16 cellular contexts compared by ENCODE assay signal in the genomic region with DNA sequence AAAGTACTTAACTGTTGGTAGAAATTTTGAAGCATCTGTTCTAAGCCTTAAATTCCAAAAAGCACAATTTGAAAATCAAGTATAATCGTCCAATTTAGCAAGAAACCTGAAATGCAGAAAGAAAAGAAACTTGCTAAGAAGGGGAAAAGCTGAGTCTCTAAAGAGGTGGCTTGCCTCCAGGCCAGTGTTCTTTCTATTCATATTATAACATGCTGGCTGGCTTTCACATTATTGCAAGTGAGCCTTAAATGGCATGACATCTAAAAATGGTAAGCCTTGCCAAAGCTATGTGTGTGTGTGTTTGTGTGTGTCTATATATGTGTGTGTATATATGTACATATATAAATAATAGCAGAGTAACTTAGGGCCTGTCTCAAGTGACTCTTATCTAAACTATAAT.
A peak's percentile ranks its signal among the peaks of the same experiment; 100 is the strongest.
DNase-seq lines count a peak whose midpoint lies in the region; ATAC-seq and TF ChIP-seq lines count a peak whose summit lies in the region.
"Had no signal": no experiment of that assay in that cellular context is flagged by ENCODE, and none has a peak within 500 bp of the region (broad histone marks: within the 10 kb centered on the region; RNA-seq: fewer than 3 reads in every experiment).

No MANE protein-coding gene starts in this region.

- DNase-seq in NCI-H1105 (lab: John Stamatoyannopoulos, UW) (peak; percentile 53), NCI-H1105 treated with DMSO at 0.1 percent for 48 hours (lab: John Stamatoyannopoulos, UW) (no peak), COR-L47 (lab: John Stamatoyannopoulos, UW) (peak; percentile 27), NCI-H748 (lab: John Stamatoyannopoulos, UW; ENCODE audit: unreplicated experiment) (peak; percentile 77), left ventricle myocardium inferior (no peak), NCI-H446 treated with DMSO at 0.1 percent for 48 hours (lab: John Stamatoyannopoulos, UW) (no peak)
- DNase-seq: 8988T; BE2C; CD4-positive, alpha-beta memory T cell; DMS53; GF-D8; IMR-90 had no signal

- no peaks in the 10 kb centered on the region for H3K36me3 ChIP-seq in left ventricle myocardium inferior
- H3K36me3 ChIP-seq: BE2C had no signal

- H3K27me3 ChIP-seq in left ventricle myocardium inferior (ENCODE audit: low read depth): no peaks in the 10 kb centered on the region
- H3K27me3 ChIP-seq: BE2C had no signal

- peaks cover 34% of the 10 kb centered on the region for H3K4me1 ChIP-seq in left ventricle myocardium inferior
- H3K4me1 ChIP-seq: BE2C had no signal

- TF ChIP-seq CTCF in left ventricle myocardium inferior (IDR thresholded peaks at IDR 0.05; ENCODE audit: borderline replicate concordance): no peak

- intact Hi-C loops in left ventricle myocardium inferior (cut with micrococcal nuclease): no loop called here

- ATAC-seq in GM21737 (IDR thresholded peaks at IDR 0.05; ENCODE audit: unreplicated experiment): no peak
- no peak for ATAC-seq in HG02678 (IDR thresholded peaks at IDR 0.05; ENCODE audit: unreplicated experiment)
- ATAC-seq: HCT116 had no signal

- H3K27ac ChIP-seq in left ventricle myocardium inferior (replicated peaks): peak overlapping the region; percentile 92
- H3K27ac ChIP-seq: C4-2B had no signal

- H3K9me3 ChIP-seq in left ventricle myocardium inferior (replicated peaks): no peaks in the 10 kb centered on the region
- H3K9me3 ChIP-seq: BE2C had no signal

- H3K4me3 ChIP-seq in left ventricle myocardium inferior: no peak overlapping the region

Comparison
In these comparisons a context has a peak if more than half of its experiments do, and no peak if none do; other contexts are left out.
1. DNase-seq: peak in NCI-H1105 (single experiment), COR-L47 (single experiment) and NCI-H748 (single experiment); none in NCI-H1105 treated with DMSO at 0.1 percent for 48 hours (single experiment), left ventricle myocardium inferior (single experiment) and NCI-H446 treated with DMSO at 0.1 percent for 48 hours (single experiment).